24 cellular contexts compared by ENCODE assay signal in the genomic region with DNA sequence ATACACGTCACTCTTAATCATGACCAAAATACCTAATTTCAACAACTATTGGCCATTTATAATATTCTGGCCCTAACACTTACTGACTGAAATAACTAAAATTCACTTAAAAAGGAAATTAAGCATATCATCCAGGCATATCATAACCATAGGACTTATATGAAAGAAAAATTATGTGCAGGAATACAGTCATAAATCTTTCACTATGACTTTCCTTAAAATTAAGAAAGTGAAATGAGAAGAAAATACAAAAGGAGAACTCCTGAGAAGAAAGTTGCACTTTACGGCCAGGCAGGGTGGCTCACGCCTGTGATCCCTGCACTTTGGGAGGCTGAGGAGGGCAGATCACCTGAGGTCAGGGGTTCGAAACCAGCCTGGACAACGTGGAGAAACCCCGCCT. TPM values are rescaled to one million over a fixed set of nuclear protein-coding genes. Genes with fewer than 3 reads are reported as not detected.
DNase-seq lines count a peak whose midpoint lies in the region; ATAC-seq and TF ChIP-seq lines count a peak whose summit lies in the region.
"Had no signal": no experiment of that assay in that cellular context is flagged by ENCODE, and none has a peak within 500 bp of the region (broad histone marks: within the 10 kb centered on the region; RNA-seq: fewer than 3 reads in every experiment).

No MANE protein-coding gene starts in this region.

- H3K4me2 ChIP-seq in fibroblast of lung (ENCODE audit: extremely low read depth, insufficient read depth, low read length): peak overlapping the region; percentile 18
- H3K4me2 ChIP-seq: BLaER1 had no signal

- H3K4me1 Mint-ChIP-seq in activated naive CD8-positive, alpha-beta T cell treated with anti-CD3 and anti-CD28 coated beads, Interleukin-2, amount 50 U/mL, for 24 hours: peaks cover 70% of the 10 kb centered on the region
- H3K4me1 Mint-ChIP-seq in activated naive CD8-positive, alpha-beta T cell treated with anti-CD3 and anti-CD28 coated beads for 36 hours: peaks cover 75% of the 10 kb centered on the region

- H3K27me3 ChIP-seq in SJSA1 (replicated peaks) (no peaks in the 10 kb centered on the region), fibroblast of lung (ENCODE audit: control insufficient read depth, insufficient read depth, low read length) (no peaks in the 10 kb centered on the region)
- H3K27me3 ChIP-seq: BLaER1, neutrophil, transverse colon had no signal

- no peak for ATAC-seq in activated naive CD8-positive, alpha-beta T cell treated with anti-CD3 and anti-CD28 coated beads, Interleukin-2, amount 50 U/mL, for 24 hours
- ATAC-seq in GM21515 (IDR thresholded peaks at IDR 0.05; ENCODE audit: unreplicated experiment) (no peak), GM18858 (IDR thresholded peaks at IDR 0.05; ENCODE audit: unreplicated experiment) (no peak)
- ATAC-seq: mucosa of descending colon; Panc1; stimulated activated naive CD8-positive, alpha-beta T cell treated with anti-CD3 and anti-CD28 coated beads, Interleukin-15, Interleukin-2, amounts not matched to agents 100 U/mL and 50 U/mL, for 24 hours had no signal

- peak overlapping the region; percentile 43 for H3K27ac Mint-ChIP-seq in activated naive CD8-positive, alpha-beta T cell treated with anti-CD3 and anti-CD28 coated beads, Interleukin-2, amount 50 U/mL, for 24 hours
- H3K27ac Mint-ChIP-seq in activated naive CD8-positive, alpha-beta T cell treated with anti-CD3 and anti-CD28 coated beads for 36 hours: no peak overlapping the region
- H3K27ac Mint-ChIP-seq: activated naive CD8-positive, alpha-beta T cell treated with anti-CD3 and anti-CD28 coated beads, Interleukin-2, amount 10 ng/mL, durations not matched to agents 7 days and 5 days; endodermal cell had no signal

- H3K9me3 Mint-ChIP-seq in activated naive CD8-positive, alpha-beta T cell treated with anti-CD3 and anti-CD28 coated beads, Interleukin-2, amount 50 U/mL, for 24 hours: no peaks in the 10 kb centered on the region
- H3K9me3 Mint-ChIP-seq in activated naive CD8-positive, alpha-beta T cell treated with anti-CD3 and anti-CD28 coated beads for 36 hours: no peaks in the 10 kb centered on the region
- H3K9me3 Mint-ChIP-seq: activated naive CD8-positive, alpha-beta T cell treated with anti-CD3 and anti-CD28 coated beads, Interleukin-2, amount 10 ng/mL, durations not matched to agents 7 days and 5 days; brain; endodermal cell had no signal

- H4K20me1 ChIP-seq in fibroblast of lung (ENCODE audit: control insufficient read depth, extremely low read depth, insufficient read depth, low read length): no peaks in the 10 kb centered on the region

- no peak overlapping the region for H3K4me3 Mint-ChIP-seq in activated naive CD8-positive, alpha-beta T cell treated with anti-CD3 and anti-CD28 coated beads, Interleukin-2, amount 50 U/mL, for 24 hours
- H3K4me3 Mint-ChIP-seq in activated naive CD8-positive, alpha-beta T cell treated with anti-CD3 and anti-CD28 coated beads for 36 hours: no peak overlapping the region
- H3K4me3 Mint-ChIP-seq: activated naive CD8-positive, alpha-beta T cell treated with anti-CD3 and anti-CD28 coated beads, Interleukin-2, amount 10 ng/mL, durations not matched to agents 7 days and 5 days; brain; endodermal cell had no signal

- 0 out of 2 replicates have a peak, but pooled peaks cover 2% of the 10 kb centered on the region for H3K36me3 ChIP-seq in SJSA1
- H3K36me3 ChIP-seq in fibroblast of lung (ENCODE audit: control insufficient read depth, insufficient read depth, low read length): no peaks in the 10 kb centered on the region
- H3K36me3 ChIP-seq: neutrophil, transverse colon had no signal

- peaks cover 34% of the 10 kb centered on the region for H3K4me1 ChIP-seq in SJSA1 (replicated peaks)
- H3K4me1 ChIP-seq in fibroblast of lung (ENCODE audit: control insufficient read depth, extremely low read depth, insufficient read depth, low read length): peaks cover 12% of the 10 kb centered on the region

- no peak for TF ChIP-seq CTCF in fibroblast of lung (conservative IDR thresholded peaks at IDR 0.05 in 1 of 2, IDR thresholded peaks at IDR 0.05 in 1 of 2; ENCODE audit: low read depth in 1 of 2, low read length in 2 of 2)

- H3K9ac ChIP-seq in fibroblast of lung (ENCODE audit: insufficient read depth, low read length): no peak overlapping the region
- H3K9ac ChIP-seq: BLaER1 had no signal

- peak overlapping the region; percentile 59; the same call in 1 of the 2 replicates for H3K27ac ChIP-seq in SJSA1
- H3K27ac ChIP-seq in fibroblast of lung (ENCODE audit: insufficient read depth, low read length): no peak overlapping the region
- H3K27ac ChIP-seq: BLaER1, neutrophil, transverse colon had no signal

- peaks cover 97% of the 10 kb centered on the region for H3K79me2 ChIP-seq in fibroblast of lung (ENCODE audit: control insufficient read depth, insufficient read depth, low read length)

- no peak for DNase-seq in activated naive CD8-positive, alpha-beta T cell treated with anti-CD3 and anti-CD28 coated beads, Interleukin-2, amount 50 U/mL, for 24 hours
- DNase-seq in activated naive CD8-positive, alpha-beta T cell treated with anti-CD3 and anti-CD28 coated beads for 36 hours: no peak
- DNase-seq in SJSA1 (ENCODE audit: low read depth in 1 of 2, low spot score in 2 of 2): no peak
- DNase-seq in fibroblast of lung (ENCODE audit: low read depth in 2 of 2): no peak
- no peak for DNase-seq in NCI-H1048 (lab: John Stamatoyannopoulos, UW)
- DNase-seq in hepatic stellate cell (ENCODE audit: low spot score): no peak
- DNase-seq: ACHN; activated CD4-positive, CD25-positive, alpha-beta regulatory T cell treated with anti-CD3 and anti-CD28 coated beads, Interleukin-2, amount 50 U/mL, for 72 hours; activated naive CD8-positive, alpha-beta T cell treated with anti-CD3 and anti-CD28 coated beads, Interleukin-2, amount 10 ng/mL, durations not matched to agents 7 days and 5 days; Caco-2; DMS79 treated with DMSO at 0.1 percent for 48 hours; mucosa of descending colon; NCI-H1417 treated with DMSO at 0.1 percent for 48 hours; NCI-H446 treated with DMSO at 0.1 percent for 48 hours; stimulated activated CD4-positive, alpha-beta T cell treated with anti-CD3 and anti-CD28 coated beads, Interleukin-4, amount 100 ng/mL, for 1 hour; stimulated activated naive CD8-positive, alpha-beta T cell treated with anti-CD3 and anti-CD28 coated beads, Interleukin-15, Interleukin-2, amounts not matched to agents 100 U/mL and 50 U/mL, for 24 hours; transverse colon had no signal

- peaks cover 5% of the 10 kb centered on the region for H3K36me3 Mint-ChIP-seq in activated naive CD8-positive, alpha-beta T cell treated with anti-CD3 and anti-CD28 coated beads, Interleukin-2, amount 50 U/mL, for 24 hours (ENCODE audit: low read depth)
- H3K36me3 Mint-ChIP-seq in activated naive CD8-positive, alpha-beta T cell treated with anti-CD3 and anti-CD28 coated beads for 36 hours: peaks cover 14% of the 10 kb centered on the region

- no peaks in the 10 kb centered on the region for H3K27me3 Mint-ChIP-seq in activated naive CD8-positive, alpha-beta T cell treated with anti-CD3 and anti-CD28 coated beads, Interleukin-2, amount 50 U/mL, for 24 hours
- H3K27me3 Mint-ChIP-seq in activated naive CD8-positive, alpha-beta T cell treated with anti-CD3 and anti-CD28 coated beads for 36 hours: no peaks in the 10 kb centered on the region
- H3K27me3 Mint-ChIP-seq: activated naive CD8-positive, alpha-beta T cell treated with anti-CD3 and anti-CD28 coated beads, Interleukin-2, amount 10 ng/mL, durations not matched to agents 7 days and 5 days; brain had no signal

- H3K9me3 ChIP-seq in SJSA1 (replicated peaks) (no peaks in the 10 kb centered on the region), fibroblast of lung (ENCODE audit: control insufficient read depth, insufficient read depth, low read depth, low read length) (no peaks in the 10 kb centered on the region)
- H3K9me3 ChIP-seq: BLaER1, Caco-2, mucosa of descending colon, neutrophil, transverse colon had no signal

- H3K4me3 ChIP-seq in SJSA1: no peak overlapping the region
- H3K4me3 ChIP-seq in fibroblast of lung (replicated peaks in 1 of 4; ENCODE audit: control extremely low read depth in 1 of 4, insufficient read depth in 1 of 4, low read depth in 3 of 4, low read length in 4 of 4): no peak overlapping the region
- H3K4me3 ChIP-seq: BLaER1, mucosa of descending colon, transverse colon had no signal

- no peak overlapping the region for H2AFZ ChIP-seq in fibroblast of lung (ENCODE audit: low read length)

RNA-seq across cellular contexts. Expression of gene ZZZ3, which starts 9.4 kb away (rescaled TPM):
- total RNA-seq in activated naive CD8-positive, alpha-beta T cell treated with anti-CD3 and anti-CD28 coated beads for 36 hours: 10 to 100 TPM; 48.4 to 48.5 TPM
- 80.5 and 94.4 TPM in 2 replicates for total RNA-seq in SJSA1 (2014; rRNA removed; shearing (Covaris generic))
- total RNA-seq in fibroblast of lung: 79.1 and 111 TPM in 2 replicates
- 28.0 and 38.6 TPM in 2 replicates for polyA plus RNA-seq in fibroblast of lung
- polyA plus RNA-seq in fibroblast of lung (2012): 21.1 and 26.7 TPM in 2 replicates
- 3.4 and 8.3 TPM in 2 replicates for polyA minus RNA-seq in fibroblast of lung (ENCODE audit: low replicate concordance)
